In the genomic region with DNA sequence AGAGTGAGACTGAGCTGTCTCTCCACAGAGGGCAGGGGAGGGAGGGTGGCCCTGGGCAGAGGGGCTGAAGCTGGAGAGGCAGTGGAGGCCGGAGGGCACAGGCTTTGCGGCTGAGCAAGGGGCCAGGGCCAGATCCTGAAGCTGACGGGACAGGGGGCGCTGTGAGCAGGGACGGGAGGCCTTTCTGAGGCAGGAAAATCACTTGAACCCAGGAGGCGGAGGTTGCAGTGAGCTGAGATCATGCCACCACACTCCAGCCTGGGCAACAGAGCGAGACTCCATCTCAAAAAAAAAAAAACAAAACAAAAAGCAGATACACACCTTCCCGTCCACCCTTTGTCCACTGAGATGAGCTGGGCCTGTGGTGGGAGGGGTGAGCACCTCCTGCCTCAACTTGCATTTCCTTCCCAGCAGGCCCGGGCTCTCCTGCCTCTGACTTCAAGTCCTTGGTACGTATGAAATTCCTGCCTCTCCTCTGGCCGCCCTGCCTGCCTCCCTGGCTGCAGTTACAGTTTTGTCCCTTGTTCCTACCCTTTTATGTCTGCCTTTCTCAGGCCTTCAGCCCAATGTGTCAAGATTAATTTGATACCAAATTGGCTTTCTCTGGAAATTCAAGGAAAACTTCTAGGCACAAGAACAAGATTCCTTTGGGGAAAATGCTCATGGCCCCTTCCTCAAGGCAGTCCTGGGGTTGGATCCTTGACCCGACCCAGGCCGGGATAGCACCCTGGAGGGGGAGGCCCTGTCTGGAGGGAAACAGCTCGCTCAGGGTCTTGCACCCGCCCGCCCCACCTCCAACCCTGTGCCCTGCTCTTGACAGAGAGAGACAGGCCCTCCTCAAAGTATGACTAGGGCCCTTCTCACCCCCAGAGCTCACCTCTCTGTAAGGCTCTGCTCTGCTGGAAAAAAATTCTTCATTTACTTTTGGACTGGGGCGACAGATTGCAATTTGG, we compare ENCODE assay signal across 11 cellular contexts. TPM values are rescaled to one million over a fixed set of nuclear protein-coding genes. Genes with fewer than 3 reads are reported as not detected.
DNase-seq lines count a peak whose midpoint lies in the region; ATAC-seq and TF ChIP-seq lines count a peak whose summit lies in the region.
"Had no signal": no experiment of that assay in that cellular context is flagged by ENCODE, and none has a peak within 500 bp of the region (broad histone marks: within the 10 kb centered on the region; RNA-seq: fewer than 3 reads in every experiment).

No MANE protein-coding gene starts in this region.

- H3K9me3 Mint-ChIP-seq in brain, result no peaks in the 10 kb centered on the region
- H3K9me3 Mint-ChIP-seq: memory B cell had no signal

- H3K4me3 ChIP-seq in HEK293 (ENCODE audit: low read depth, low read length) (no peak overlapping the region), thoracic aorta (peak overlapping the region; percentile 15)

- DNase-seq in iris pigment epithelial cell (ENCODE audit: low read depth), result peak; percentile 85
- no peak for DNase-seq in thoracic aorta (ENCODE audit: low spot score)
- no peak for DNase-seq in NOMO-1 (lab: John Stamatoyannopoulos, UW; ENCODE audit: unreplicated experiment in 2 of 2)
- no peak for DNase-seq in stimulated activated CD4-positive, alpha-beta T cell treated with anti-CD3 and anti-CD28 coated beads, Interleukin-1b, Interleukin-23, amount 100 ng/mL, for 48 hours
- DNase-seq: activated CD4-positive, CD25-positive, alpha-beta regulatory T cell; central memory CD4-positive, alpha-beta T cell; NCI-H187 had no signal

- H3K27ac Mint-ChIP-seq in brain, result peak overlapping the region in 4 of 5 experiments; percentile 22 to 82 (median 61)
- H3K27ac Mint-ChIP-seq: memory B cell had no signal

- H3K27ac ChIP-seq in HEK293 (ENCODE audit: extremely low read depth, low read depth, low read length) (no peak overlapping the region), thoracic aorta (peak overlapping the region; percentile 71 to 88)

- TF ChIP-seq CTCF in HEK293 (tag by site-specific recombination; IDR thresholded peaks at IDR 0.05) (no peak), brain (conservative IDR thresholded peaks at IDR 0.05) (no peak), thoracic aorta (IDR thresholded peaks at IDR 0.05) (no peak)

- POLR2A ChIA-PET in HEK293 (lab: Yijun Ruan, JAX), result interaction anchor here (0.7 to 2.0 kb wide), 5 partner anchors 11 to 288 kb away, joined by 3 to 8 read pairs (median 3); partner anchors contain the start of genes FALEC and MCL1

- H3K27me3 ChIP-seq in thoracic aorta (replicated peaks; ENCODE audit: insufficient read depth), result no peaks in the 10 kb centered on the region

- peaks cover 2% of the 10 kb centered on the region for H3K4me1 Mint-ChIP-seq in brain
- H3K4me1 Mint-ChIP-seq: memory B cell had no signal

- peak; percentile 57 for ATAC-seq in thoracic aorta (ENCODE audit: insufficient number of reproducible peaks, low FRiP score, low read depth)
- ATAC-seq in HG03342 (IDR thresholded peaks at IDR 0.05; ENCODE audit: unreplicated experiment), result no peak

- H3K4me1 ChIP-seq in HEK293 (ENCODE audit: control insufficient read depth, insufficient read depth, low read length) (no peaks in the 10 kb centered on the region), thoracic aorta (ENCODE audit: control insufficient read depth in 1 of 2, low read depth in 2 of 2) (peaks cover 24 to 59% of the 10 kb centered on the region in 2 donors)

- H3K9me3 ChIP-seq in HEK293 (ENCODE audit: control insufficient read depth, insufficient read depth, low read depth, low read length) (no peaks in the 10 kb centered on the region), thoracic aorta (no peaks in the 10 kb centered on the region)

- no peaks in the 10 kb centered on the region for H3K27me3 Mint-ChIP-seq in brain

- H3K36me3 Mint-ChIP-seq in brain, result no peaks in the 10 kb centered on the region
- H3K36me3 Mint-ChIP-seq: memory B cell had no signal

- CTCF ChIA-PET in HEK293 (lab: Yijun Ruan, JAX), result interaction anchor here (0.6 to 8.5 kb wide), 5 partner anchors 11 to 124 kb away, joined by 3 to 54 read pairs (median 3); no protein-coding TSS in a partner anchor

- H3K36me3 ChIP-seq in HEK293 (ENCODE audit: control insufficient read depth in 2 of 2, insufficient read depth in 1 of 2, low read length in 2 of 2) (no peaks in the 10 kb centered on the region), thoracic aorta (no peaks in the 10 kb centered on the region)

- no peak overlapping the region for H3K4me3 Mint-ChIP-seq in brain
- H3K4me3 Mint-ChIP-seq: memory B cell had no signal

TF ChIP-seq in HEK293, 187 proteins besides CTCF, POLR2A, EP300 and RAD21:
- TF ChIP-seq, protein P1, sequence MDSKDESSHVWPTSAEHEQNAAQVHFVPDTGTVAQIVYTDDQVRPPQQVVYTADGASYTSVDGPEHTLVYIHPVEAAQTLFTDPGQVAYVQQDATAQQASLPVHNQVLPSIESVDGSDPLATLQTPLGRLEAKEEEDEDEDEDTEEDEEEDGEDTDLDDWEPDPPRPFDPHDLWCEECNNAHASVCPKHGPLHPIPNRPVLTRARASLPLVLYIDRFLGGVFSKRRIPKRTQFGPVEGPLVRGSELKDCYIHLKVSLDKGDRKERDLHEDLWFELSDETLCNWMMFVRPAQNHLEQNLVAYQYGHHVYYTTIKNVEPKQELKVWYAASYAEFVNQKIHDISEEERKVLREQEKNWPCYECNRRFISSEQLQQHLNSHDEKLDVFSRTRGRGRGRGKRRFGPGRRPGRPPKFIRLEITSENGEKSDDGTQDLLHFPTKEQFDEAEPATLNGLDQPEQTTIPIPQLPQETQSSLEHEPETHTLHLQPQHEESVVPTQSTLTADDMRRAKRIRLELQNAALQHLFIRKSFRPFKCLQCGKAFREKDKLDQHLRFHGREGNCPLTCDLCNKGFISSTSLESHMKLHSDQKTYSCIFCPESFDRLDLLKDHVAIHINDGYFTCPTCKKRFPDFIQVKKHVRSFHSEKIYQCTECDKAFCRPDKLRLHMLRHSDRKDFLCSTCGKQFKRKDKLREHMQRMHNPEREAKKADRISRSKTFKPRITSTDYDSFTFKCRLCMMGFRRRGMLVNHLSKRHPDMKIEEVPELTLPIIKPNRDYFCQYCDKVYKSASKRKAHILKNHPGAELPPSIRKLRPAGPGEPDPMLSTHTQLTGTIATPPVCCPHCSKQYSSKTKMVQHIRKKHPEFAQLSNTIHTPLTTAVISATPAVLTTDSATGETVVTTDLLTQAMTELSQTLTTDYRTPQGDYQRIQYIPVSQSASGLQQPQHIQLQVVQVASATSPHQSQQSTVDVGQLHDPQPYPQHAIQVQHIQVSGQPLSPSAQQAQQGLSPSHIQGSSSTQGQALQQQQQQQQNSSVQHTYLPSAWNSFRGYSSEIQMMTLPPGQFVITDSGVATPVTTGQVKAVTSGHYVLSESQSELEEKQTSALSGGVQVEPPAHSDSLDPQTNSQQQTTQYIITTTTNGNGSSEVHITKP (tag by site-specific recombination; IDR thresholded peaks at IDR 0.05), result peak; percentile 35
- TF ChIP-seq ZNF600 (tag by site-specific recombination; IDR thresholded peaks at IDR 0.05), result peak; percentile 29; the same call in 1 of the 2 replicates
- no peak for TF ChIP-seq MEIS1 (CRISPR knock-in tag; IDR thresholded peaks at IDR 0.05; ENCODE audit: borderline replicate concordance)
TF ChIP-seq in HEK293: peak in this region for 2.

RNA-seq across cellular contexts. Expression of gene ADAMTSL4, which starts 11.2 kb away (rescaled TPM):
- 2.4 TPM for polyA plus RNA-seq in brain (ENCODE audit: insufficient read depth, low read depth, low replicate concordance)
- total RNA-seq in thoracic aorta, result 10 to 100 TPM; 28.4 to 45.1 TPM

RNA-seq across cellular contexts. Expression of gene FALEC, which starts 22.5 kb away (rescaled TPM):
- polyA plus RNA-seq in brain (ENCODE audit: insufficient read depth, low read depth, low replicate concordance), result not detected
- not detected for total RNA-seq in thoracic aorta

RNA-seq across cellular contexts. Expression of gene ECM1, which starts 30.1 kb away (rescaled TPM):
- polyA plus RNA-seq in brain (ENCODE audit: insufficient read depth, low read depth, low replicate concordance), result 7.3 TPM
- 10 to 100 TPM; 22.8 to 54.0 TPM for total RNA-seq in thoracic aorta

RNA-seq across cellular contexts. Expression of gene MCL1, which starts 41.4 kb away (rescaled TPM):
- 95.9 TPM for polyA plus RNA-seq in brain (ENCODE audit: insufficient read depth, low read depth, low replicate concordance)
- 100 to 1,000 TPM; 588 to 607 TPM for total RNA-seq in thoracic aorta

RNA-seq across cellular contexts. Expression of gene TARS2, which starts 50.8 kb away (rescaled TPM):
- polyA plus RNA-seq in brain (ENCODE audit: insufficient read depth, low read depth, low replicate concordance), result 32.2 TPM
- 10 to 100 TPM; 11.6 to 13.5 TPM for total RNA-seq in thoracic aorta
